Comparison of ENCODE assay signal across 19 cellular contexts in the genomic region with DNA sequence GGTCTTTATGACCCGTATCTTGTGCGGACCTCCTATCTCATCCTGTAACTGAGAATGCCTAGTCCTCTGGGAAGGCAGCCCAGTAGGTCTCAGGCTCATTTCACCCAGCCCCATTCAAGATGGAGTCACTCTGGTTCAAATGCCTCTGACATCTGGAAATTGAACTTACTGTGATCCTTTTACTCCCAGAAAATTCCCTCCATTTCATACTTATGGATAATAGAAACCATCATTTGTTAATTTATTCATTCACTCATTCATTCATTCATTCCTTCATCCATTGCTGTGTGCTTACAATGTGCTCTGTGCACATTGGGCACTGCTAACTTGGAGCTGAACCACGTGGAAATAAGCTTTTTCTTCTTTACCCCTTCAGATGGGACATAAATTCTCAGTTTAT. TPM values are rescaled to one million over a fixed set of nuclear protein-coding genes. Genes with fewer than 3 reads are reported as not detected.
A peak's percentile ranks its signal among the peaks of the same experiment; 100 is the strongest.
DNase-seq lines count a peak whose midpoint lies in the region; ATAC-seq, FAIRE-seq and TF ChIP-seq lines count a peak whose summit lies in the region.
"Had no signal": no experiment of that assay in that cellular context is flagged by ENCODE, and none has a peak within 500 bp of the region (broad histone marks: within the 10 kb centered on the region; RNA-seq: fewer than 3 reads in every experiment).

No MANE protein-coding gene starts in this region.

- H4K20me1 ChIP-seq in BLaER1 treated with 17β-estradiol and CSF1 and Interleukin-3, amounts not matched to agents 10 nM and 100 nM = no peaks in the 10 kb centered on the region
- no peaks in the 10 kb centered on the region for H4K20me1 ChIP-seq in K562 (replicated peaks; ENCODE audit: control insufficient read depth, insufficient read depth, low read length)
- H4K20me1 ChIP-seq in Karpas-422 (ENCODE audit: insufficient read depth, low read depth, low read length) = no peaks in the 10 kb centered on the region
- H4K20me1 ChIP-seq: BLaER1 had no signal

- H2AFZ ChIP-seq in K562 (ENCODE audit: low read depth, low read length) = peak overlapping the region; percentile 87
- no peak overlapping the region for H2AFZ ChIP-seq in Karpas-422 (ENCODE audit: low read length)

- no peak for TF ChIP-seq RAD21 in K562 (CRISPR knock-in tag; conservative IDR thresholded peaks at IDR 0.05 in 1 of 2, IDR thresholded peaks at IDR 0.05 in 1 of 2)

- POLR2A ChIA-PET in activated CD4-positive, alpha-beta T cell treated with anti-CD3 and anti-CD28 coated beads for 36 hours (lab: Charles Lee) = no interaction called here
- POLR2A ChIA-PET in activated CD8-positive, alpha-beta T cell treated with anti-CD3 and anti-CD28 coated beads for 36 hours (lab: Charles Lee) = no interaction called here
- POLR2A ChIA-PET in K562 (lab: Yijun Ruan, JAX) = no interaction called here
- POLR2A ChIA-PET in CD4-positive, alpha-beta memory T cell (lab: Charles Lee; ENCODE audit: partially characterized antibody) = no interaction called here

- H3K4me3 ChIP-seq in BLaER1 treated with 17β-estradiol and CSF1 and Interleukin-3, amounts not matched to agents 10 nM and 100 nM = no peak overlapping the region
- no peak overlapping the region for H3K4me3 ChIP-seq in K562
- no peak overlapping the region for H3K4me3 ChIP-seq in CD4-positive, alpha-beta memory T cell (ENCODE audit: low read length in 2 of 2)
- H3K4me3 ChIP-seq in Karpas-422 (ENCODE audit: low read length) = no peak overlapping the region

- no peak for DNase-seq in activated CD4-positive, alpha-beta T cell treated with anti-CD3 and anti-CD28 coated beads for 36 hours
- no peak for DNase-seq in activated CD4-positive, alpha-beta T cell treated with anti-CD3 and anti-CD28 coated beads, Interleukin-2, amount 50 U/mL, for 1 hour
- DNase-seq in activated CD8-positive, alpha-beta T cell treated with anti-CD3 and anti-CD28 coated beads for 36 hours = no peak
- DNase-seq in K562 (ENCODE audit: extremely low read depth in 1 of 4, low spot score in 3 of 4) = no peak
- DNase-seq in CD4-positive, alpha-beta memory T cell = no peak
- no peak for DNase-seq in Karpas-422
- no peak for DNase-seq in SKM-1 (lab: John Stamatoyannopoulos, UW; ENCODE audit: unreplicated experiment)
- DNase-seq: COR-L47, Kasumi-1, MM.1S, NCI-H1092 treated with DMSO at 0.1 percent for 48 hours, NCI-H1694, NCI-H524 had no signal

- H3K4me3 Mint-ChIP-seq in activated CD4-positive, alpha-beta T cell treated with anti-CD3 and anti-CD28 coated beads for 36 hours = peak overlapping the region; percentile 17
- H3K4me3 Mint-ChIP-seq in activated CD8-positive, alpha-beta T cell treated with anti-CD3 and anti-CD28 coated beads for 36 hours = no peak overlapping the region
- peak overlapping the region in 4 of 8 donors; percentile 2 to 91 (median 46) for H3K4me3 Mint-ChIP-seq in CD4-positive, alpha-beta memory T cell

- H3K79me2 ChIP-seq in K562 (ENCODE audit: control insufficient read depth, insufficient read depth, low read length) (no peaks in the 10 kb centered on the region), Karpas-422 (ENCODE audit: low read length) (no peaks in the 10 kb centered on the region)

- peaks cover 17% of the 10 kb centered on the region for H3K4me1 Mint-ChIP-seq in activated CD4-positive, alpha-beta T cell treated with anti-CD3 and anti-CD28 coated beads for 36 hours
- peaks cover 14% of the 10 kb centered on the region for H3K4me1 Mint-ChIP-seq in activated CD8-positive, alpha-beta T cell treated with anti-CD3 and anti-CD28 coated beads for 36 hours (ENCODE audit: low read depth)
- peaks cover 3 to 12% (median 7%) of the 10 kb centered on the region in 4 donors for H3K4me1 Mint-ChIP-seq in CD4-positive, alpha-beta memory T cell

- peak overlapping the region; percentile 91 for H3K27ac Mint-ChIP-seq in activated CD4-positive, alpha-beta T cell treated with anti-CD3 and anti-CD28 coated beads for 36 hours
- peak overlapping the region; percentile 93 for H3K27ac Mint-ChIP-seq in activated CD8-positive, alpha-beta T cell treated with anti-CD3 and anti-CD28 coated beads for 36 hours
- H3K27ac Mint-ChIP-seq in CD4-positive, alpha-beta memory T cell = peak overlapping the region in 1 of 7 donors; percentile 61

- no TSS peak for BruUV-seq in K562 (replicated peaks; lab: Mats Ljungman, UMichigan)

- peak overlapping the region in 4 of 11 experiments; percentile 57 to 77 (median 74); a peak in 7 of 22 replicates for H3K27ac ChIP-seq in BLaER1 treated with 17β-estradiol and CSF1 and Interleukin-3, amounts not matched to agents 10 nM and 100 nM
- H3K27ac ChIP-seq in K562 (ENCODE audit: extremely low read depth, low read depth, low read length) (peak overlapping the region; percentile 63; the same call in 2 of the 3 replicates), Karpas-422 (ENCODE audit: low read length) (no peak overlapping the region)
- H3K27ac ChIP-seq in CD4-positive, alpha-beta memory T cell (ENCODE audit: low read depth, low read length) = no peak overlapping the region
- H3K27ac ChIP-seq: 22Rv1 had no signal

- CTCF ChIA-PET in activated CD4-positive, alpha-beta T cell treated with anti-CD3 and anti-CD28 coated beads for 36 hours (lab: Charles Lee) = interaction anchor here (0.8 kb wide), 1 partner anchor 9 kb away, joined by 3 read pairs; a partner anchor contains a TSS
- CTCF ChIA-PET in activated CD8-positive, alpha-beta T cell treated with anti-CD3 and anti-CD28 coated beads for 36 hours (lab: Charles Lee) = interaction anchor here (0.6 to 1.9 kb wide), 2 partner anchors 14 to 18 kb away, joined by 3 to 6 read pairs; no protein-coding TSS in a partner anchor
- CTCF ChIA-PET in K562 (lab: Yijun Ruan, JAX; ENCODE audit: low intra/inter-chr PET ratio) = no interaction called here
- CTCF ChIA-PET in CD4-positive, alpha-beta memory T cell (lab: Charles Lee; ENCODE audit: partially characterized antibody) = interaction anchor here (1.2 kb wide), 1 partner anchor 26 kb away, joined by 3 read pairs; no protein-coding TSS in a partner anchor

- no peaks in the 10 kb centered on the region for H3K27me3 Mint-ChIP-seq in activated CD4-positive, alpha-beta T cell treated with anti-CD3 and anti-CD28 coated beads for 36 hours
- H3K27me3 Mint-ChIP-seq in activated CD8-positive, alpha-beta T cell treated with anti-CD3 and anti-CD28 coated beads for 36 hours = no peaks in the 10 kb centered on the region
- H3K27me3 Mint-ChIP-seq in CD4-positive, alpha-beta memory T cell = no peaks in the 10 kb centered on the region

- H3K9me3 Mint-ChIP-seq in activated CD4-positive, alpha-beta T cell treated with anti-CD3 and anti-CD28 coated beads for 36 hours (ENCODE audit: low read depth) = no peaks in the 10 kb centered on the region
- no peaks in the 10 kb centered on the region for H3K9me3 Mint-ChIP-seq in activated CD8-positive, alpha-beta T cell treated with anti-CD3 and anti-CD28 coated beads for 36 hours
- H3K9me3 Mint-ChIP-seq in CD4-positive, alpha-beta memory T cell = peaks cover 0 to 2% (median 0%) of the 10 kb centered on the region in 8 donors

- ATAC-seq in activated CD4-positive, alpha-beta T cell treated with anti-CD3 and anti-CD28 coated beads for 36 hours = no peak
- no peak for ATAC-seq in activated CD8-positive, alpha-beta T cell treated with anti-CD3 and anti-CD28 coated beads for 36 hours
- ATAC-seq in K562 = no peak; the same call in 2 of the 3 replicates

- no peaks in the 10 kb centered on the region for H3K36me3 Mint-ChIP-seq in activated CD4-positive, alpha-beta T cell treated with anti-CD3 and anti-CD28 coated beads for 36 hours (ENCODE audit: low read depth)
- H3K36me3 Mint-ChIP-seq in activated CD8-positive, alpha-beta T cell treated with anti-CD3 and anti-CD28 coated beads for 36 hours (ENCODE audit: low read depth) = no peaks in the 10 kb centered on the region
- no peaks in the 10 kb centered on the region for H3K36me3 Mint-ChIP-seq in CD4-positive, alpha-beta memory T cell

- intact Hi-C loops in activated CD4-positive, alpha-beta T cell treated with anti-CD3 and anti-CD28 coated beads for 36 hours (cut with DNase I, micrococcal nuclease) = loop anchor here in 1 of 2 experiments (1.0 kb wide), 1 partner anchor 9 kb away; a partner anchor contains a TSS
- intact Hi-C loops in activated CD8-positive, alpha-beta T cell treated with anti-CD3 and anti-CD28 coated beads for 36 hours (cut with micrococcal nuclease) = no loop called here
- intact Hi-C loops in K562 (cut with micrococcal nuclease) = no loop called here
- intact Hi-C loops in CD4-positive, alpha-beta memory T cell (cut with micrococcal nuclease) = loop anchor here (5.0 kb wide), 1 partner anchor 34 kb away; no protein-coding TSS in a partner anchor

- H3K4me1 ChIP-seq in BLaER1 treated with 17β-estradiol and CSF1 and Interleukin-3, amounts not matched to agents 10 nM and 100 nM = peaks cover 9 to 29% (median 22%) of the 10 kb centered on the region in 10 experiments
- H3K4me1 ChIP-seq in K562 (replicated peaks in 1 of 2; ENCODE audit: control insufficient read depth in 2 of 2, insufficient read depth in 2 of 2, low read length in 2 of 2) (peaks cover 3 to 11% of the 10 kb centered on the region in 2 experiments; a peak in 3 of 5 replicates), Karpas-422 (ENCODE audit: low read length) (peaks cover 5% of the 10 kb centered on the region)
- no peaks in the 10 kb centered on the region for H3K4me1 ChIP-seq in CD4-positive, alpha-beta memory T cell (ENCODE audit: insufficient read depth, low read length)

- H3K27me3 ChIP-seq in BLaER1 treated with 17β-estradiol and CSF1 and Interleukin-3, amounts not matched to agents 10 nM and 100 nM = peaks cover 0 to 15% (median 4%) of the 10 kb centered on the region in 11 experiments; a peak in 6 of 22 replicates
- H3K27me3 ChIP-seq in K562 (ENCODE audit: control insufficient read depth in 2 of 2, insufficient read depth in 2 of 2, low read length in 2 of 2) (no peaks in the 10 kb centered on the region), Karpas-422 (ENCODE audit: low read length) (no peaks in the 10 kb centered on the region)
- no peaks in the 10 kb centered on the region for H3K27me3 ChIP-seq in CD4-positive, alpha-beta memory T cell (ENCODE audit: insufficient read depth, low read length)

- H3K4me2 ChIP-seq in BLaER1 treated with 17β-estradiol and CSF1 and Interleukin-3, amounts not matched to agents 10 nM and 100 nM = peak overlapping the region; percentile 61 to 82 (median 65); a peak in 20 of 22 replicates
- H3K4me2 ChIP-seq in K562 (ENCODE audit: insufficient read depth, low read length) = peak overlapping the region; percentile 18; the same call in 1 of the 2 replicates
- H3K4me2 ChIP-seq in Karpas-422 (ENCODE audit: low read depth, low read length, poor library complexity, severe bottlenecking) = no peak overlapping the region

- TF ChIP-seq EP300 in K562 (IDR thresholded peaks at IDR 0.05; ENCODE audit: low read length) = no peak

- no peak for FAIRE-seq in K562 (lab: Jason Lieb, UNC)
- FAIRE-seq: H54 had no signal

- H3K9me2 ChIP-seq in Karpas-422 (replicated peaks; ENCODE audit: insufficient read depth, low read length) = no peaks in the 10 kb centered on the region

- in situ Hi-C loops in K562 (cut with MboI) = no loop called here

- TF ChIP-seq CTCF in activated CD8-positive, alpha-beta T cell treated with anti-CD3 and anti-CD28 coated beads for 36 hours (IDR thresholded peaks at IDR 0.05) = no peak
- no peak for TF ChIP-seq CTCF in K562 (IDR thresholded peaks at IDR 0.05 in 2 of 3, conservative IDR thresholded peaks at IDR 0.05 in 1 of 3; ENCODE audit: insufficient read depth in 2 of 3, low read depth in 1 of 3, low read length in 3 of 3)

- 7% methylated on average over 3 of the region's 3 CpGs for WGBS in K562 (ENCODE audit: insufficient coverage, low coverage, missing lambda C conversion rate)

- H3K9me3 ChIP-seq in BLaER1 treated with 17β-estradiol and CSF1 and Interleukin-3, amounts not matched to agents 10 nM and 100 nM (replicated peaks in 1 of 11) = no peaks in the 10 kb centered on the region
- H3K9me3 ChIP-seq in K562 (replicated peaks; ENCODE audit: control insufficient read depth, insufficient read depth, low read depth, low read length) = no peaks in the 10 kb centered on the region
- H3K9me3 ChIP-seq in CD4-positive, alpha-beta memory T cell (ENCODE audit: control insufficient read depth in 1 of 2, low read length in 2 of 2) = no peaks in the 10 kb centered on the region
- H3K9me3 ChIP-seq in Karpas-422 (ENCODE audit: low read length) = no peaks in the 10 kb centered on the region
- H3K9me3 ChIP-seq: BLaER1 had no signal

- H3K36me3 ChIP-seq in BLaER1 treated with 17β-estradiol and CSF1 and Interleukin-3, amounts not matched to agents 10 nM and 100 nM = no peaks in the 10 kb centered on the region
- H3K36me3 ChIP-seq in K562 (ENCODE audit: control insufficient read depth, insufficient read depth, low read length) = no peaks in the 10 kb centered on the region
- H3K36me3 ChIP-seq in CD4-positive, alpha-beta memory T cell (ENCODE audit: insufficient read depth, low read length) = no peaks in the 10 kb centered on the region
- no peaks in the 10 kb centered on the region for H3K36me3 ChIP-seq in Karpas-422 (ENCODE audit: insufficient read depth, low read length)
- H3K36me3 ChIP-seq: BLaER1 had no signal

- H3K9me1 ChIP-seq in K562 (ENCODE audit: control insufficient read depth, insufficient read depth, low read length) = no peaks in the 10 kb centered on the region

- no peak for TF ChIP-seq POLR2A in K562 (conservative IDR thresholded peaks at IDR 0.05)

- H3K9ac ChIP-seq in BLaER1 treated with 17β-estradiol and CSF1 and Interleukin-3, amounts not matched to agents 10 nM and 100 nM = peak overlapping the region in 1 of 11 experiments; percentile 60; a peak in 1 of 22 replicates
- H3K9ac ChIP-seq in K562 (ENCODE audit: insufficient read depth in 1 of 2, low read depth in 2 of 2, low read length in 2 of 2) (no peak overlapping the region), Karpas-422 (ENCODE audit: low read length) (no peak overlapping the region)

RNA-seq across cellular contexts. Expression of a gene that starts 9.2 kb away (rescaled TPM):
- 10 to 100 TPM; 39.9 to 52.2 TPM for total RNA-seq in activated CD4-positive, alpha-beta T cell treated with anti-CD3 and anti-CD28 coated beads for 36 hours
- total RNA-seq in activated CD8-positive, alpha-beta T cell treated with anti-CD3 and anti-CD28 coated beads for 36 hours = 10 to 100 TPM; 42.9 to 45.5 TPM
- 78.0 and 106 TPM in 2 replicates for total RNA-seq in K562 (2011; cell fraction: chromatin; rRNA removed; ENCODE audit: low replicate concordance)
- total RNA-seq in K562 (2011; cell fraction: nucleolus; rRNA removed) = 66.9 and 82.1 TPM in 2 replicates
- total RNA-seq in K562 (2011; cell fraction: nucleoplasm; rRNA removed) = 114 and 118 TPM in 2 replicates
- total RNA-seq in K562 (2014; rRNA removed) (23.3 and 26.3 TPM in 2 replicates), K562 (2014; rRNA removed; fragmentation: Illumina TruSeq; extraction: Trizol) (45.8 and 50.2 TPM in 2 replicates), K562 (2015; rRNA removed; fragmentation: Illumina TruSeq; extraction: Trizol) (37.9 and 41.9 TPM in 2 replicates), K562 (2021) (38.7 and 50.1 TPM in 2 replicates)
- polyA plus RNA-seq in K562 (2011; rRNA removed) (131 and 134 TPM in 2 replicates), K562 (2014; fragmentation: Illumina TruSeq; extraction: Trizol) (69.7 and 70.2 TPM in 2 replicates), K562 (2014; fragmentation: Nextera tagmentation; extraction: Ambion mirVana) (10 to 100 TPM; 26.6 to 32.8 TPM), K562 (2014; rRNA removed) (38.0 and 38.8 TPM in 2 replicates)
- 38.5 and 54.4 TPM in 2 replicates for polyA plus RNA-seq in K562 (2011; cell fraction: cytosol; rRNA removed)
- 27.8 and 49.9 TPM in 2 replicates for polyA plus RNA-seq in K562 (2011; cell fraction: nucleus; rRNA removed)
- polyA plus RNA-seq in K562 (2012) = 56.2 and 68.2 TPM in 2 replicates
- polyA minus RNA-seq in K562 (2011; rRNA and poly(A)+ RNA removed) = 95.9 and 96.6 TPM in 2 replicates
- polyA minus RNA-seq in K562 (2011; cell fraction: cytosol; rRNA and poly(A)+ RNA removed) = 42.8 and 52.2 TPM in 2 replicates
- 12.0 and 21.5 TPM in 2 replicates for polyA minus RNA-seq in K562 (2011; cell fraction: nucleus; rRNA and poly(A)+ RNA removed)
- total RNA-seq in CD4-positive, alpha-beta memory T cell = 10 to 100 TPM; 80.9 to 86.5 TPM
- 100 to 1,000 TPM; 191 to 254 TPM for polyA plus RNA-seq in CD4-positive, alpha-beta memory T cell
- 42.0 and 86.1 TPM in 2 replicates for total RNA-seq in Karpas-422 (2014; rRNA removed; shearing (Covaris generic); ENCODE audit: low replicate concordance)

RNA-seq across cellular contexts. Expression of a gene that starts 51.6 kb away (rescaled TPM):
- not detected for total RNA-seq in activated CD4-positive, alpha-beta T cell treated with anti-CD3 and anti-CD28 coated beads for 36 hours
- total RNA-seq in activated CD8-positive, alpha-beta T cell treated with anti-CD3 and anti-CD28 coated beads for 36 hours = not detected
- not detected in 2 replicates for total RNA-seq in K562 (2011; cell fraction: chromatin; rRNA removed; ENCODE audit: low replicate concordance)
- total RNA-seq in K562 (2011; cell fraction: nucleolus; rRNA removed) = not detected in 2 replicates
- total RNA-seq in K562 (2011; cell fraction: nucleoplasm; rRNA removed) = not detected in 2 replicates
- total RNA-seq in K562 (2014; rRNA removed) (not detected in 2 replicates), K562 (2014; rRNA removed; fragmentation: Illumina TruSeq; extraction: Trizol) (not detected in 2 replicates), K562 (2015; rRNA removed; fragmentation: Illumina TruSeq; extraction: Trizol) (not detected in 2 replicates), K562 (2021) (not detected in 2 replicates)
- polyA plus RNA-seq in K562 (2011; rRNA removed) (not detected in 2 replicates), K562 (2014; fragmentation: Illumina TruSeq; extraction: Trizol) (not detected in 2 replicates), K562 (2014; fragmentation: Nextera tagmentation; extraction: Ambion mirVana) (not detected), K562 (2014; rRNA removed) (not detected in 2 replicates)
- polyA plus RNA-seq in K562 (2011; cell fraction: cytosol; rRNA removed) = not detected in 2 replicates
- not detected in 2 replicates for polyA plus RNA-seq in K562 (2011; cell fraction: nucleus; rRNA removed)
- polyA plus RNA-seq in K562 (2012) = not detected in 2 replicates
- polyA minus RNA-seq in K562 (2011; rRNA and poly(A)+ RNA removed) = not detected in 2 replicates
- not detected in 2 replicates for polyA minus RNA-seq in K562 (2011; cell fraction: cytosol; rRNA and poly(A)+ RNA removed)
- polyA minus RNA-seq in K562 (2011; cell fraction: nucleus; rRNA and poly(A)+ RNA removed) = not detected in 2 replicates
- not detected for total RNA-seq in CD4-positive, alpha-beta memory T cell
- polyA plus RNA-seq in CD4-positive, alpha-beta memory T cell = not detected
- not detected in 2 replicates for total RNA-seq in Karpas-422 (2014; rRNA removed; shearing (Covaris generic); ENCODE audit: low replicate concordance)
- total RNA-seq: Daoy, HT-29 had no signal
